Comparison of ENCODE assay signal across 1 cellular context in genomic region chr16:10870808-10871156, GRCh38.
TF ChIP-seq lines count a peak whose summit lies in the region.

No MANE protein-coding gene starts in this region.

TF ChIP-seq in GM12878, 131 proteins besides CTCF, POLR2A, EP300 and RAD21 (continued from another document):
- TF ChIP-seq MYC (IDR thresholded peaks at IDR 0.05; ENCODE audit: insufficient read depth, insufficient read length, insufficient replicate concordance, low read length, severe bottlenecking), result peak; percentile 8
- TF ChIP-seq NR2C1 (IDR thresholded peaks at IDR 0.05), result no peak
- peak; percentile 48 for TF ChIP-seq MXI1 (IDR thresholded peaks at IDR 0.05; ENCODE audit: low read depth, low read length)
- no peak for TF ChIP-seq YBX1 (IDR thresholded peaks at IDR 0.05)
- TF ChIP-seq MEF2B (IDR thresholded peaks at IDR 0.05; ENCODE audit: partially characterized antibody, poor library complexity, severe bottlenecking), result no peak
- TF ChIP-seq CUX1 (IDR thresholded peaks at IDR 0.05; ENCODE audit: insufficient replicate concordance, low read depth, low read length), result no peak
- no peak for TF ChIP-seq NRF1 (conservative IDR thresholded peaks at IDR 0.05; ENCODE audit: low read depth, low read length)
- no peak for TF ChIP-seq FOXK2 (IDR thresholded peaks at IDR 0.05)
- 0 out of 2 replicates have a peak, but pooled peaks have one; percentile 15 for TF ChIP-seq TARDBP (IDR thresholded peaks at IDR 0.05; ENCODE audit: borderline replicate concordance)
